Comparison of ENCODE assay signal across 10 cellular contexts in genomic region chr10:15824498-15824897, GRCh38. TPM values are rescaled to one million over a fixed set of nuclear protein-coding genes. Genes with fewer than 3 reads are reported as not detected.
DNase-seq lines count a peak whose midpoint lies in the region; ATAC-seq and TF ChIP-seq lines count a peak whose summit lies in the region.
"Had no signal": no experiment of that assay in that cellular context is flagged by ENCODE, and none has a peak within 500 bp of the region (broad histone marks: within the 10 kb centered on the region; RNA-seq: fewer than 3 reads in every experiment).

No MANE protein-coding gene starts in this region.

- H3K4me3 ChIP-seq in CD4-positive, CD25-positive, alpha-beta regulatory T cell (ENCODE audit: low read depth, low read length) = no peak overlapping the region
- no peak overlapping the region for H3K4me3 ChIP-seq in HCT116 (replicated peaks in 1 of 2; ENCODE audit: low read depth in 1 of 2, low read length in 2 of 2)

- ATAC-seq in CD4-positive, CD25-positive, alpha-beta regulatory T cell (ENCODE audit: low read depth in 2 of 2) = no peak
- ATAC-seq in HCT116 (no peak), GM21390 (IDR thresholded peaks at IDR 0.05; ENCODE audit: unreplicated experiment) (no peak)

- no TSS peak for BruUV-seq in HCT116 (replicated peaks; lab: Mats Ljungman, UMichigan)

- H3K27me3 ChIP-seq in CD4-positive, CD25-positive, alpha-beta regulatory T cell (ENCODE audit: control insufficient read depth, insufficient read depth, low read length) = no peaks in the 10 kb centered on the region
- H3K27me3 ChIP-seq in HCT116 (ENCODE audit: insufficient read depth, low read length) = no peaks in the 10 kb centered on the region

- peak; percentile 51 for TF ChIP-seq RAD21 in HCT116 (IDR thresholded peaks at IDR 0.05; ENCODE audit: low read depth)

- no peak for TF ChIP-seq POLR2A in HCT116 (IDR thresholded peaks at IDR 0.05; ENCODE audit: borderline replicate concordance, extremely low read depth, insufficient read depth, insufficient read length)

- H3K4me2 ChIP-seq in HCT116 (ENCODE audit: low read length) = no peak overlapping the region

- peaks cover 50% of the 10 kb centered on the region for H3K36me3 ChIP-seq in CD4-positive, CD25-positive, alpha-beta regulatory T cell (ENCODE audit: control insufficient read depth, insufficient read depth, low read length)
- no peaks in the 10 kb centered on the region; a peak in 1 of 4 replicates for H3K36me3 ChIP-seq in HCT116 (ENCODE audit: control insufficient read depth in 1 of 2, insufficient read depth in 2 of 2, low read length in 2 of 2)

- peaks cover 49% of the 10 kb centered on the region for H3K36me3 Mint-ChIP-seq in CD4-positive, CD25-positive, alpha-beta regulatory T cell
- H3K36me3 Mint-ChIP-seq in brain (peaks cover 42% of the 10 kb centered on the region), mesothelial cell of epicardium (peaks cover 19% of the 10 kb centered on the region)

- RAD21 ChIA-PET in HCT116 (lab: Charles Lee; ENCODE audit: low non-redundant PET in 1 of 2, low total read pairs in 2 of 2, uncharacterized antibody in 2 of 2, unreplicated experiment in 2 of 2) = no interaction called here

- H3K4me1 ChIP-seq in CD4-positive, CD25-positive, alpha-beta regulatory T cell (ENCODE audit: control insufficient read depth, insufficient read depth, low read length, poor library complexity, severe bottlenecking) = no peaks in the 10 kb centered on the region
- no peaks in the 10 kb centered on the region for H3K4me1 ChIP-seq in HCT116 (ENCODE audit: control insufficient read depth in 1 of 2, insufficient read depth in 2 of 2, low read length in 2 of 2)

- no peaks in the 10 kb centered on the region for H3K9me3 Mint-ChIP-seq in CD4-positive, CD25-positive, alpha-beta regulatory T cell
- no peaks in the 10 kb centered on the region for H3K9me3 Mint-ChIP-seq in brain
- no peaks in the 10 kb centered on the region for H3K9me3 Mint-ChIP-seq in mesothelial cell of epicardium

- intact Hi-C loops in HCT116 (cut with micrococcal nuclease) = loop anchor here (5.0 kb wide), 3 partner anchors 177 to 387 kb away; no protein-coding TSS in a partner anchor

- H3K4me1 Mint-ChIP-seq in CD4-positive, CD25-positive, alpha-beta regulatory T cell = peaks cover 2 to 29% (median 10%) of the 10 kb centered on the region in 4 donors
- H3K4me1 Mint-ChIP-seq in brain (no peaks in the 10 kb centered on the region), mesothelial cell of epicardium (peaks cover 5% of the 10 kb centered on the region)

- no peak overlapping the region for H2AFZ ChIP-seq in HCT116 (ENCODE audit: low read depth, low read length, poor library complexity, severe bottlenecking)

- no peaks in the 10 kb centered on the region for H3K9me2 ChIP-seq in HCT116 (ENCODE audit: insufficient read depth)

- CTCF ChIA-PET in HCT116 (lab: Charles Lee) = no interaction called here

- POLR2A ChIA-PET in HCT116 (lab: Charles Lee) = no interaction called here

- H3K27ac ChIP-seq in CD4-positive, CD25-positive, alpha-beta regulatory T cell (ENCODE audit: insufficient read depth, low read length, poor library complexity, severe bottlenecking) = no peak overlapping the region
- no peak overlapping the region for H3K27ac ChIP-seq in HCT116 (ENCODE audit: low read depth, low read length)

- H4K20me1 ChIP-seq in HCT116 (ENCODE audit: insufficient read depth) = no peaks in the 10 kb centered on the region

- H3K27ac Mint-ChIP-seq in CD4-positive, CD25-positive, alpha-beta regulatory T cell = peak overlapping the region in 1 of 3 donors; percentile 18
- H3K27ac Mint-ChIP-seq in brain = no peak overlapping the region
- no peak overlapping the region for H3K27ac Mint-ChIP-seq in mesothelial cell of epicardium

- peak in 2 of 3 experiments; percentile 29 to 57; a peak in 4 of 6 replicates for TF ChIP-seq CTCF in HCT116 (IDR thresholded peaks at IDR 0.05 in 2 of 3, conservative IDR thresholded peaks at IDR 0.05 in 1 of 3; ENCODE audit: borderline replicate concordance in 1 of 3, insufficient read depth in 1 of 3, low read depth in 2 of 3, low read length in 2 of 3)
- peak; percentile 72 to 77 for TF ChIP-seq CTCF in brain (conservative IDR thresholded peaks at IDR 0.05)
- TF ChIP-seq CTCF in mesothelial cell of epicardium (IDR thresholded peaks at IDR 0.05; ENCODE audit: unreplicated experiment) = peak; percentile 78

- H3K4me3 Mint-ChIP-seq in CD4-positive, CD25-positive, alpha-beta regulatory T cell = no peak overlapping the region
- H3K4me3 Mint-ChIP-seq in brain (no peak overlapping the region), mesothelial cell of epicardium (no peak overlapping the region)

- no peaks in the 10 kb centered on the region for H3K79me2 ChIP-seq in HCT116 (ENCODE audit: insufficient read depth, low read length)

- no peaks in the 10 kb centered on the region for H3K27me3 Mint-ChIP-seq in CD4-positive, CD25-positive, alpha-beta regulatory T cell
- H3K27me3 Mint-ChIP-seq in brain (no peaks in the 10 kb centered on the region), mesothelial cell of epicardium (ENCODE audit: low read depth) (no peaks in the 10 kb centered on the region)

- no peak overlapping the region for H3K9ac ChIP-seq in HCT116 (ENCODE audit: low read length)

- peak in 2 of 3 donors; percentile 15 to 46 for DNase-seq in CD4-positive, CD25-positive, alpha-beta regulatory T cell
- DNase-seq in HCT116 (ENCODE audit: low read depth, low spot score) (no peak), mesothelial cell of epicardium (ENCODE audit: low spot score in 2 of 2, unreplicated experiment in 2 of 2) (no peak), T-helper 2 cell (no peak)
- DNase-seq in stimulated activated CD4-positive, alpha-beta T cell treated with anti-CD3 and anti-CD28 coated beads, Interleukin-4, amount 100 ng/mL, for 4 hours = no peak
- no peak for DNase-seq in stimulated activated naive CD4-positive, alpha-beta T cell treated with Interleukin-2 at 50 U/mL for 16 hours (lab: John Stamatoyannopoulos, UW)
- DNase-seq: stimulated activated CD4-positive, alpha-beta T cell treated with anti-CD3 and anti-CD28 coated beads, Interleukin-2, amount 100 ng/mL, for 24 hours; T-helper 1 cell had no signal

- H3K9me3 ChIP-seq in CD4-positive, CD25-positive, alpha-beta regulatory T cell (ENCODE audit: control insufficient read depth in 2 of 2, low read length in 2 of 2) = no peaks in the 10 kb centered on the region
- H3K9me3 ChIP-seq in HCT116 (ENCODE audit: control insufficient read depth in 1 of 2, insufficient read depth in 1 of 2, low read depth in 1 of 2, low read length in 2 of 2) = no peaks in the 10 kb centered on the region

TF ChIP-seq in HCT116, 20 proteins besides CTCF, POLR2A, EP300 and RAD21:
- TF ChIP-seq FOSL1 (IDR thresholded peaks at IDR 0.05; ENCODE audit: low read depth) (no peak), CBX3 (IDR thresholded peaks at IDR 0.05; ENCODE audit: low read depth) (no peak)

RNA-seq across cellular contexts. Expression of gene MINDY3, which starts 35.8 kb away (rescaled TPM):
- 37.1 TPM for total RNA-seq in CD4-positive, CD25-positive, alpha-beta regulatory T cell
- polyA plus RNA-seq in CD4-positive, CD25-positive, alpha-beta regulatory T cell = 1 to 10 TPM; 5.5 to 7.2 (median 6.7) TPM
- 15.5 TPM for total RNA-seq in HCT116 (2021; ENCODE audit: unreplicated experiment)
- 6.6 and 8.6 TPM in 2 replicates for polyA plus RNA-seq in HCT116 (2012)
- 37.8 TPM for polyA plus RNA-seq in brain (ENCODE audit: insufficient read depth, low read depth, low replicate concordance)
- total RNA-seq in mesothelial cell of epicardium = 23.1 to 28.6 TPM (median 28.5 TPM) in 3 replicates

Comparison
In these comparisons a context has a peak if more than half of its experiments do, and no peak if none do; other contexts are left out.
1. DNase-seq: peak in CD4-positive, CD25-positive, alpha-beta regulatory T cell (2 of 3); none in HCT116 (single experiment), mesothelial cell of epicardium (0 of 2), stimulated activated CD4-positive, alpha-beta T cell treated with anti-CD3 and anti-CD28 coated beads, Interleukin-4, amount 100 ng/mL, for 4 hours (0 of 2), T-helper 2 cell (0 of 5) and stimulated activated naive CD4-positive, alpha-beta T cell treated with Interleukin-2 at 50 U/mL for 16 hours (single experiment).
2. Peak in every context shown above with its lines, with median percentiles within 50 percentile points of each other: CTCF ChIP-seq.